1 cellular context compared by ENCODE assay signal in genomic region chr1:160558679-160559078, GRCh38.
TF ChIP-seq lines count a peak whose summit lies in the region.

No MANE protein-coding gene starts in this region.

TF ChIP-seq in K562, 482 proteins besides CTCF, POLR2A, EP300 and RAD21 (continued from another document and continues in another):
- TF ChIP-seq CREM (IDR thresholded peaks at IDR 0.05; ENCODE audit: low read depth) (no peak), TBL1XR1 (IDR thresholded peaks at IDR 0.05; ENCODE audit: low read length in 2 of 2) (no peak), C11orf30 (IDR thresholded peaks at IDR 0.05; ENCODE audit: low read depth) (no peak), HDAC2 (IDR thresholded peaks at IDR 0.05) (0 out of 2 replicates have a peak, but pooled peaks have one; percentile 37), NR3C1 (CRISPR knock-in tag; IDR thresholded peaks at IDR 0.05) (no peak), SMAD4 (CRISPR knock-in tag; conservative IDR thresholded peaks at IDR 0.05) (no peak), NFE2L1 (tag; IDR thresholded peaks at IDR 0.05; ENCODE audit: borderline replicate concordance, low read depth) (no peak), ZNF217 (CRISPR knock-in tag; IDR thresholded peaks at IDR 0.05) (no peak), IRF2 (CRISPR knock-in tag; IDR thresholded peaks at IDR 0.05) (no peak), ATF6 (CRISPR knock-in tag; IDR thresholded peaks at IDR 0.05) (no peak), SAP30 (IDR thresholded peaks at IDR 0.05; ENCODE audit: borderline replicate concordance, insufficient read depth, low read depth, low read length, poor library complexity, severe bottlenecking) (no peak), SREBF2 (CRISPR knock-in tag; IDR thresholded peaks at IDR 0.05) (no peak), POLR3G (IDR thresholded peaks at IDR 0.05; ENCODE audit: extremely low read depth, insufficient read length, insufficient replicate concordance) (no peak), SIN3B (IDR thresholded peaks at IDR 0.05; ENCODE audit: low read depth) (no peak), ZNF551 (CRISPR knock-in tag; IDR thresholded peaks at IDR 0.05) (no peak), ZNF133 (CRISPR knock-in tag; IDR thresholded peaks at IDR 0.05) (no peak), GATAD2A (IDR thresholded peaks at IDR 0.05) (no peak), ZBTB1 (CRISPR knock-in tag; IDR thresholded peaks at IDR 0.05; ENCODE audit: borderline replicate concordance, low read depth) (no peak), MGA (IDR thresholded peaks at IDR 0.05) (peak; percentile 36; the same call in 1 of the 2 replicates), ELF2 (CRISPR knock-in tag; IDR thresholded peaks at IDR 0.05) (0 out of 2 replicates have a peak, but pooled peaks have one; percentile 36), HMG20B (CRISPR knock-in tag; IDR thresholded peaks at IDR 0.05) (no peak), ZNF263 (CRISPR knock-in tag; IDR thresholded peaks at IDR 0.05; ENCODE audit: borderline replicate concordance) (no peak), EP400 (IDR thresholded peaks at IDR 0.05) (peak; percentile 29; the same call in 1 of the 2 replicates), ZNF253 (CRISPR knock-in tag; conservative IDR thresholded peaks at IDR 0.05) (no peak), WHSC1 (IDR thresholded peaks at IDR 0.05; ENCODE audit: low read length) (no peak), CHD4 (IDR thresholded peaks at IDR 0.05; ENCODE audit: insufficient read depth, insufficient replicate concordance, low read depth, low read length, poor library complexity, severe bottlenecking) (no peak), ZNF79 (CRISPR knock-in tag; IDR thresholded peaks at IDR 0.05; ENCODE audit: low read depth) (no peak; the same call in 1 of the 2 replicates), RBM17 (IDR thresholded peaks at IDR 0.05; ENCODE audit: borderline replicate concordance, low read depth, low read length) (no peak), KLF1 (tag; IDR thresholded peaks at IDR 0.05) (no peak), LEF1 (IDR thresholded peaks at IDR 0.05) (peak; percentile 39; the same call in 1 of the 2 replicates), KLF10 (CRISPR knock-in tag; IDR thresholded peaks at IDR 0.05) (no peak), TCF3 (CRISPR knock-in tag; IDR thresholded peaks at IDR 0.05) (no peak), TFAM (CRISPR knock-in tag; conservative IDR thresholded peaks at IDR 0.05) (no peak), ZNF398 (CRISPR knock-in tag; IDR thresholded peaks at IDR 0.05) (no peak), ZNF76 (CRISPR knock-in tag; IDR thresholded peaks at IDR 0.05; ENCODE audit: borderline replicate concordance) (no peak), RNF2 (IDR thresholded peaks at IDR 0.05) (no peak), GTF2E2 (tag; IDR thresholded peaks at IDR 0.05) (no peak), RFX1 (IDR thresholded peaks at IDR 0.05) (no peak), ZSCAN32 (CRISPR knock-in tag; IDR thresholded peaks at IDR 0.05) (no peak), TAF15 (IDR thresholded peaks at IDR 0.05; ENCODE audit: low read depth, low read length) (no peak), TEAD4 (IDR thresholded peaks at IDR 0.05; ENCODE audit: low read length) (peak; percentile 28; the same call in 1 of the 2 replicates), TEAD4 (CRISPR knock-in tag; IDR thresholded peaks at IDR 0.05; ENCODE audit: borderline replicate concordance) (no peak), FOXJ3 (CRISPR knock-in tag; IDR thresholded peaks at IDR 0.05) (no peak), NUFIP1 (IDR thresholded peaks at IDR 0.05; ENCODE audit: partially characterized antibody) (no peak), GABPB1 (CRISPR knock-in tag; IDR thresholded peaks at IDR 0.05) (no peak), NELFE (IDR thresholded peaks at IDR 0.05; ENCODE audit: insufficient read depth, insufficient read length) (no peak), LCOR (CRISPR knock-in tag; IDR thresholded peaks at IDR 0.05) (no peak), HCFC1 (IDR thresholded peaks at IDR 0.05; ENCODE audit: low read depth, low read length) (no peak), DIDO1 (tag; IDR thresholded peaks at IDR 0.05; ENCODE audit: low read depth) (no peak), CSDE1 (IDR thresholded peaks at IDR 0.05) (no peak), EZH2 (IDR thresholded peaks at IDR 0.05; ENCODE audit: borderline replicate concordance, low read depth, low read length) (no peak), SETDB1 (IDR thresholded peaks at IDR 0.05; ENCODE audit: low read length) (no peak), L3MBTL2 (IDR thresholded peaks at IDR 0.05) (0 out of 2 replicates have a peak, but pooled peaks have one; percentile 10), PURB (CRISPR knock-in tag; IDR thresholded peaks at IDR 0.05; ENCODE audit: low read depth) (no peak)
- TF ChIP-seq, protein P1, sequence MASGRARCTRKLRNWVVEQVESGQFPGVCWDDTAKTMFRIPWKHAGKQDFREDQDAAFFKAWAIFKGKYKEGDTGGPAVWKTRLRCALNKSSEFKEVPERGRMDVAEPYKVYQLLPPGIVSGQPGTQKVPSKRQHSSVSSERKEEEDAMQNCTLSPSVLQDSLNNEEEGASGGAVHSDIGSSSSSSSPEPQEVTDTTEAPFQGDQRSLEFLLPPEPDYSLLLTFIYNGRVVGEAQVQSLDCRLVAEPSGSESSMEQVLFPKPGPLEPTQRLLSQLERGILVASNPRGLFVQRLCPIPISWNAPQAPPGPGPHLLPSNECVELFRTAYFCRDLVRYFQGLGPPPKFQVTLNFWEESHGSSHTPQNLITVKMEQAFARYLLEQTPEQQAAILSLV (tag; IDR thresholded peaks at IDR 0.05), result no peak
- TF ChIP-seq, protein P2, sequence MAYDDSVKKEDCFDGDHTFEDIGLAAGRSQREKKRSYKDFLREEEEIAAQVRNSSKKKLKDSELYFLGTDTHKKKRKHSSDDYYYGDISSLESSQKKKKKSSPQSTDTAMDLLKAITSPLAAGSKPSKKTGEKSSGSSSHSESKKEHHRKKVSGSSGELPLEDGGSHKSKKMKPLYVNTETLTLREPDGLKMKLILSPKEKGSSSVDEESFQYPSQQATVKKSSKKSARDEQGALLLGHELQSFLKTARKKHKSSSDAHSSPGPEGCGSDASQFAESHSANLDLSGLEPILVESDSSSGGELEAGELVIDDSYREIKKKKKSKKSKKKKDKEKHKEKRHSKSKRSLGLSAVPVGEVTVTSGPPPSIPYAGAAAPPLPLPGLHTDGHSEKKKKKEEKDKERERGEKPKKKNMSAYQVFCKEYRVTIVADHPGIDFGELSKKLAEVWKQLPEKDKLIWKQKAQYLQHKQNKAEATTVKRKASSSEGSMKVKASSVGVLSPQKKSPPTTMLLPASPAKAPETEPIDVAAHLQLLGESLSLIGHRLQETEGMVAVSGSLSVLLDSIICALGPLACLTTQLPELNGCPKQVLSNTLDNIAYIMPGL (CRISPR knock-in tag; IDR thresholded peaks at IDR 0.05), result no peak
- TF ChIP-seq, protein P3, sequence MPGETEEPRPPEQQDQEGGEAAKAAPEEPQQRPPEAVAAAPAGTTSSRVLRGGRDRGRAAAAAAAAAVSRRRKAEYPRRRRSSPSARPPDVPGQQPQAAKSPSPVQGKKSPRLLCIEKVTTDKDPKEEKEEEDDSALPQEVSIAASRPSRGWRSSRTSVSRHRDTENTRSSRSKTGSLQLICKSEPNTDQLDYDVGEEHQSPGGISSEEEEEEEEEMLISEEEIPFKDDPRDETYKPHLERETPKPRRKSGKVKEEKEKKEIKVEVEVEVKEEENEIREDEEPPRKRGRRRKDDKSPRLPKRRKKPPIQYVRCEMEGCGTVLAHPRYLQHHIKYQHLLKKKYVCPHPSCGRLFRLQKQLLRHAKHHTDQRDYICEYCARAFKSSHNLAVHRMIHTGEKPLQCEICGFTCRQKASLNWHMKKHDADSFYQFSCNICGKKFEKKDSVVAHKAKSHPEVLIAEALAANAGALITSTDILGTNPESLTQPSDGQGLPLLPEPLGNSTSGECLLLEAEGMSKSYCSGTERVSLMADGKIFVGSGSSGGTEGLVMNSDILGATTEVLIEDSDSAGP (CRISPR knock-in tag; IDR thresholded peaks at IDR 0.05), result no peak
